ENCODE assay signal across 17 cellular contexts in the genomic region with DNA sequence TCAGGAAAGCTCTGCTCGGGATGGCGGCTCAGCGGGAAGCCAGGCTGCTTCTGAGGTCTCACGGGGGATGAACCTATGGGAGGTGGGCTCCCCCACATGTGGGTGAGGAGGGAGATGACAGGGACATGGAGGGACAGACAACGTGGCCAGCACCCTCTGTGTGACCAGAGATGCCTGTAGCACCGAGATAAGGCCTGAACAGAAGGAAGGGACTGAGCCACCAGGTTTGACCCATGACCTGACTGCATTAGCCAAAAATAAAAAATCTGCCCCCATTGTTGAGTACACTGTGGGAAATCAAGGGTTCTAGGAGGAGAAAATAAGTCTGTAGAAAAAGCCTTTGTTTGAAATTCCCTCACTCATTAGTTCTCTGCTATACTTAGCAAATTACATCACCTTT.
A peak's percentile ranks its signal among the peaks of the same experiment; 100 is the strongest.
DNase-seq lines count a peak whose midpoint lies in the region; ATAC-seq, FAIRE-seq and TF ChIP-seq lines count a peak whose summit lies in the region.
"Had no signal": no experiment of that assay in that cellular context is flagged by ENCODE, and none has a peak within 500 bp of the region (broad histone marks: within the 10 kb centered on the region; RNA-seq: fewer than 3 reads in every experiment).

No MANE protein-coding gene starts in this region.

- H3K4me2 ChIP-seq in BLaER1 treated with 17β-estradiol and CSF1 and Interleukin-3, amounts not matched to agents 10 nM and 100 nM: peak overlapping the region in 9 of 11 experiments; percentile 21 to 90 (median 75); a peak in 16 of 22 replicates
- H3K4me2 ChIP-seq in K562 (ENCODE audit: insufficient read depth, low read length) (peak overlapping the region; percentile 2; the same call in 1 of the 2 replicates), neural progenitor cell (no peak overlapping the region), mesendoderm (ENCODE audit: low read length) (no peak overlapping the region)

- peaks cover 19% of the 10 kb centered on the region for H3K9me3 Mint-ChIP-seq in neural progenitor cell
- H3K9me3 Mint-ChIP-seq in stimulated activated naive CD8-positive, alpha-beta T cell treated with anti-CD3 and anti-CD28 coated beads, Interleukin-15, amount 100 ng/mL, for 72 hours: peaks cover 0 to 16% of the 10 kb centered on the region in 2 donors
- H3K9me3 Mint-ChIP-seq: CD8-positive, alpha-beta T cell had no signal

- no peak overlapping the region for H4K8ac ChIP-seq in mesendoderm (ENCODE audit: low read depth, low read length)

- no peak overlapping the region for H2BK120ac ChIP-seq in mesendoderm (ENCODE audit: low read depth, low read length)

- no peaks in the 10 kb centered on the region for H3K79me1 ChIP-seq in mesendoderm (ENCODE audit: low read length)

- peaks cover 5 to 16% (median 13%) of the 10 kb centered on the region in 11 experiments; a peak in 13 of 22 replicates for H3K9me3 ChIP-seq in BLaER1 treated with 17β-estradiol and CSF1 and Interleukin-3, amounts not matched to agents 10 nM and 100 nM (replicated peaks in 1 of 11)
- H3K9me3 ChIP-seq in K562 (replicated peaks; ENCODE audit: control insufficient read depth, insufficient read depth, low read depth, low read length) (no peaks in the 10 kb centered on the region), neural progenitor cell (ENCODE audit: low read depth) (no peaks in the 10 kb centered on the region)
- H3K9me3 ChIP-seq: Caco-2 had no signal

- no peaks in the 10 kb centered on the region for H3K9me1 ChIP-seq in K562 (ENCODE audit: control insufficient read depth, insufficient read depth, low read length)

- H3K27ac ChIP-seq in BLaER1 treated with 17β-estradiol and CSF1 and Interleukin-3, amounts not matched to agents 10 nM and 100 nM: peak overlapping the region in 6 of 11 experiments; percentile 67 to 96 (median 91); a peak in 12 of 22 replicates
- H3K27ac ChIP-seq in K562 (ENCODE audit: extremely low read depth, low read depth, low read length) (no peak overlapping the region), neural progenitor cell (no peak overlapping the region), mesendoderm (ENCODE audit: low read depth, low read length) (no peak overlapping the region)

- no peak overlapping the region for H2AK5ac ChIP-seq in mesendoderm (ENCODE audit: low read length)

- no peak overlapping the region for H3K4me3 Mint-ChIP-seq in neural progenitor cell
- H3K4me3 Mint-ChIP-seq in stimulated activated naive CD8-positive, alpha-beta T cell treated with anti-CD3 and anti-CD28 coated beads, Interleukin-15, amount 100 ng/mL, for 72 hours: no peak overlapping the region
- H3K4me3 Mint-ChIP-seq: CD14-positive monocyte; CD8-positive, alpha-beta T cell; HFFc6 had no signal

- 0% methylated on average over 6 of the region's 6 CpGs for WGBS in K562 (ENCODE audit: insufficient coverage, low coverage, missing lambda C conversion rate)
- no CpG with 5 or more reads among the region's 6 CpGs for WGBS in mesendoderm (ENCODE audit: extremely low coverage, insufficient coverage, low lambda C conversion rate)

- no peaks in the 10 kb centered on the region for H3K27me3 ChIP-seq in BLaER1 treated with 17β-estradiol and CSF1 and Interleukin-3, amounts not matched to agents 10 nM and 100 nM
- peaks cover 2 to 32% of the 10 kb centered on the region in 2 experiments; a peak in 2 of 5 replicates for H3K27me3 ChIP-seq in K562 (ENCODE audit: control insufficient read depth in 2 of 2, insufficient read depth in 2 of 2, low read length in 2 of 2)
- H3K27me3 ChIP-seq in neural progenitor cell: no peaks in the 10 kb centered on the region
- H3K27me3 ChIP-seq in mesendoderm (ENCODE audit: insufficient read depth, low read length, poor library complexity): no peaks in the 10 kb centered on the region

- in situ Hi-C loops in K562 (cut with MboI): no loop called here

- no TSS peak for BruUV-seq in K562 (replicated peaks; lab: Mats Ljungman, UMichigan)

- H3K23ac ChIP-seq in mesendoderm (ENCODE audit: low read length): no peak overlapping the region

- no peak overlapping the region for H2BK5ac ChIP-seq in mesendoderm (ENCODE audit: low read length)

- peaks cover 21 to 80% (median 63%) of the 10 kb centered on the region in 10 experiments for H3K4me1 ChIP-seq in BLaER1 treated with 17β-estradiol and CSF1 and Interleukin-3, amounts not matched to agents 10 nM and 100 nM
- H3K4me1 ChIP-seq in K562 (replicated peaks in 1 of 2; ENCODE audit: control insufficient read depth in 2 of 2, insufficient read depth in 2 of 2, low read length in 2 of 2) (peaks cover 11 to 21% of the 10 kb centered on the region in 2 experiments), neural progenitor cell (no peaks in the 10 kb centered on the region), mesendoderm (ENCODE audit: control insufficient read depth, low read depth, low read length) (no peaks in the 10 kb centered on the region)
- H3K4me1 ChIP-seq: Caco-2 had no signal

- ATAC-seq in K562: peak; percentile 87
- no peak for ATAC-seq in stimulated activated naive CD8-positive, alpha-beta T cell treated with anti-CD3 and anti-CD28 coated beads, Interleukin-15, amount 100 ng/mL, for 72 hours
- ATAC-seq: CD8-positive, alpha-beta T cell had no signal

- H3K27ac Mint-ChIP-seq in neural progenitor cell: peak overlapping the region; percentile 38
- H3K27ac Mint-ChIP-seq in stimulated activated naive CD8-positive, alpha-beta T cell treated with anti-CD3 and anti-CD28 coated beads, Interleukin-15, amount 100 ng/mL, for 72 hours: no peak overlapping the region
- H3K27ac Mint-ChIP-seq: CD8-positive, alpha-beta T cell; HFFc6 had no signal

- H3F3A ChIP-seq in neural progenitor cell (ENCODE audit: low read depth): no peaks in the 10 kb centered on the region

- H4K20me1 ChIP-seq in BLaER1 treated with 17β-estradiol and CSF1 and Interleukin-3, amounts not matched to agents 10 nM and 100 nM: no peaks in the 10 kb centered on the region
- H4K20me1 ChIP-seq in K562 (replicated peaks; ENCODE audit: control insufficient read depth, insufficient read depth, low read length): no peaks in the 10 kb centered on the region
- no peaks in the 10 kb centered on the region for H4K20me1 ChIP-seq in neural progenitor cell (ENCODE audit: low read depth)

- DNase-seq in OCI-M1 (lab: John Stamatoyannopoulos, UW) (peak; percentile 71), K562 (ENCODE audit: extremely low read depth in 1 of 4, low spot score in 3 of 4) (peak; percentile 74 to 85 (median 79)), neural progenitor cell (ENCODE audit: low spot score) (no peak), NK-92 (lab: John Stamatoyannopoulos, UW; ENCODE audit: unreplicated experiment) (no peak), mesendoderm (no peak), mesenteric fat pad (ENCODE audit: low spot score) (no peak)
- DNase-seq in stimulated activated naive CD8-positive, alpha-beta T cell treated with anti-CD3 and anti-CD28 coated beads, Interleukin-15, amount 100 ng/mL, for 72 hours: no peak
- DNase-seq: Caco-2; CD8-positive, alpha-beta T cell; DND-41; GF-D8; HCEC 1CT; HFFc6 had no signal

- H3K79me2 ChIP-seq in K562 (ENCODE audit: control insufficient read depth, insufficient read depth, low read length) (no peaks in the 10 kb centered on the region), neural progenitor cell (ENCODE audit: low read depth) (no peaks in the 10 kb centered on the region), mesendoderm (ENCODE audit: control insufficient read depth, insufficient read depth, low read length) (no peaks in the 10 kb centered on the region)

- CTCF ChIA-PET in K562 (lab: Yijun Ruan, JAX; ENCODE audit: low intra/inter-chr PET ratio): no interaction called here

- peak overlapping the region in 5 of 11 experiments; percentile 11 to 74 (median 71); a peak in 10 of 22 replicates for H3K9ac ChIP-seq in BLaER1 treated with 17β-estradiol and CSF1 and Interleukin-3, amounts not matched to agents 10 nM and 100 nM
- H3K9ac ChIP-seq in K562 (ENCODE audit: insufficient read depth in 1 of 2, low read depth in 2 of 2, low read length in 2 of 2) (peak overlapping the region in 1 of 2 experiments; percentile 65; a peak in 2 of 4 replicates), neural progenitor cell (no peak overlapping the region), mesendoderm (ENCODE audit: low read length) (no peak overlapping the region)

- H3K36me3 Mint-ChIP-seq in neural progenitor cell: peaks cover 17% of the 10 kb centered on the region
- H3K36me3 Mint-ChIP-seq: CD14-positive monocyte; CD8-positive, alpha-beta T cell had no signal

- H3K4me1 Mint-ChIP-seq in neural progenitor cell: peaks cover 8% of the 10 kb centered on the region
- H3K4me1 Mint-ChIP-seq in stimulated activated naive CD8-positive, alpha-beta T cell treated with anti-CD3 and anti-CD28 coated beads, Interleukin-15, amount 100 ng/mL, for 72 hours: peaks cover 5% of the 10 kb centered on the region

- intact Hi-C loops in K562 (cut with micrococcal nuclease): loop anchor here (2.0 kb wide), 1 partner anchor 100 kb away; no protein-coding TSS in a partner anchor

- no peak overlapping the region for H3K56ac ChIP-seq in mesendoderm (ENCODE audit: low read length)

- TF ChIP-seq CTCF in K562 (IDR thresholded peaks at IDR 0.05 in 2 of 3, conservative IDR thresholded peaks at IDR 0.05 in 1 of 3; ENCODE audit: insufficient read depth in 2 of 3, low read depth in 1 of 3, low read length in 3 of 3): no peak
- no peak for TF ChIP-seq CTCF in neural progenitor cell (IDR thresholded peaks at IDR 0.05)

- no peak overlapping the region for H3K4ac ChIP-seq in mesendoderm (ENCODE audit: low read depth, low read length)

- POLR2A ChIA-PET in K562 (lab: Yijun Ruan, JAX): no interaction called here

- H3K27me3 Mint-ChIP-seq in neural progenitor cell (ENCODE audit: insufficient read depth, low read depth): no peaks in the 10 kb centered on the region
- no peaks in the 10 kb centered on the region for H3K27me3 Mint-ChIP-seq in stimulated activated naive CD8-positive, alpha-beta T cell treated with anti-CD3 and anti-CD28 coated beads, Interleukin-15, amount 100 ng/mL, for 72 hours
- H3K27me3 Mint-ChIP-seq: B cell had no signal

- FAIRE-seq in K562 (lab: Jason Lieb, UNC): peak; percentile 81
- FAIRE-seq: A204.1 had no signal

- no peaks in the 10 kb centered on the region for H3K36me3 ChIP-seq in BLaER1 treated with 17β-estradiol and CSF1 and Interleukin-3, amounts not matched to agents 10 nM and 100 nM
- no peaks in the 10 kb centered on the region for H3K36me3 ChIP-seq in K562 (ENCODE audit: control insufficient read depth, insufficient read depth, low read length)
- no peaks in the 10 kb centered on the region for H3K36me3 ChIP-seq in neural progenitor cell
- no peaks in the 10 kb centered on the region for H3K36me3 ChIP-seq in mesendoderm (ENCODE audit: control insufficient read depth, insufficient read depth, low read length)

- TF ChIP-seq RAD21 in K562 (CRISPR knock-in tag; conservative IDR thresholded peaks at IDR 0.05 in 1 of 2, IDR thresholded peaks at IDR 0.05 in 1 of 2): peak in 1 of 2 experiments; percentile 27; a peak in 2 of 4 replicates

- no peak for TF ChIP-seq POLR2A in K562 (conservative IDR thresholded peaks at IDR 0.05)

- no peak overlapping the region for H3K18ac ChIP-seq in mesendoderm (ENCODE audit: low read length)

- no peak overlapping the region for H2AFZ ChIP-seq in K562 (ENCODE audit: low read depth, low read length)
- no peak overlapping the region for H2AFZ ChIP-seq in neural progenitor cell (replicated peaks)

- no peak overlapping the region for H3K4me3 ChIP-seq in BLaER1 treated with 17β-estradiol and CSF1 and Interleukin-3, amounts not matched to agents 10 nM and 100 nM
- H3K4me3 ChIP-seq in K562 (no peak overlapping the region), neural progenitor cell (no peak overlapping the region), mesendoderm (ENCODE audit: low read length) (no peak overlapping the region)

- no peak overlapping the region for H2BK15ac ChIP-seq in mesendoderm (replicated peaks; ENCODE audit: low read depth)

- TF ChIP-seq EP300 in K562 (IDR thresholded peaks at IDR 0.05; ENCODE audit: low read length): peak; percentile 75

- H4K5ac ChIP-seq in mesendoderm (ENCODE audit: low read length): no peak overlapping the region

Comparison
In these comparisons a context has a peak if more than half of its experiments do, and no peak if none do; other contexts are left out.
1. H3K27ac ChIP-seq: peak in BLaER1 treated with 17β-estradiol and CSF1 and Interleukin-3, amounts not matched to agents 10 nM and 100 nM (6 of 11); none in K562 (single experiment), neural progenitor cell (single experiment) and mesendoderm (single experiment).
2. H3K4me2 ChIP-seq: peak in BLaER1 treated with 17β-estradiol and CSF1 and Interleukin-3, amounts not matched to agents 10 nM and 100 nM (9 of 11) and K562 (single experiment); none in neural progenitor cell (single experiment) and mesendoderm (single experiment).
3. DNase-seq: peak in OCI-M1 (single experiment) and K562 (4 of 4); none in neural progenitor cell (single experiment), NK-92 (single experiment), stimulated activated naive CD8-positive, alpha-beta T cell treated with anti-CD3 and anti-CD28 coated beads, Interleukin-15, amount 100 ng/mL, for 72 hours (0 of 2), mesendoderm (single experiment) and mesenteric fat pad (single experiment).